Comparison of ENCODE assay signal across 27 cellular contexts in the genomic region with DNA sequence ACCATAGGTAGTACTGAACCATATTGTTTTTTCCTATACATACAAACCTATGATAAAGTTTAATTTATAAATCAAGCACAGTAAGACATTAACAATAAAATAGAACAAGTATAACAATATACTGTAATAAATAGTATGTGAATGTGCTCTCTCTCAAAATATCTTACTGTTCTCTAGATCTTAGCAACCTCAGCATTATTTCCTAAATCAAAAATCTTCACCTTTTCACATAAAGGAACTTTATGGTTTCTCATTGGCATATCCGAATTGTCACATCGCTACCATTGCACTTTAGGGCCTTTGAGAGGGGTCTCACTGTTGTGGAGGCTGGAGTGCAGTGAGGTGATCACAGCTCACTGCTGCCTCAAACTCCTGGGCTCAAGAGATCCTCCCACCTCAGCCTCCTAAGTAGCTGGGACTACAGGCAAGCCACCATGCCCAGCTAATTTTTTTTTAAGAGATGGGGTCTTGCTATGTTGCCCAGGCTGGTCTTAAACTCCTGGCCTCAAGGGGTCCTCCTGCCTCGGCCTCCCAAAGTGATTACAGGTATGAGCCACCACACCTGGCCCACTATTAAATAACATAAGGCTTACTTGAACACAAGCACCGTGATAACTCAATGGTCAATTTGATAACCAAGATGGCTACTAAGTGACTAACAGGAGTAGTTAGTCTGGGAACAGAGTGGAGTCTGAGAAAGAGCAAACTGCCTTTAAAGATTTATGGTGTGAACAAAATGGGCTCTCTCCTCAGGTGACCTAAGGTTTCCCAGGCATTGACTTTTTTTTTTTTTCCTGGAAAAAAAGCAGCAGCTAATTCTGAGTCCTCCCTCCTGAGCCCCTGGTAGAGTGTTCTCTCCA. TPM values are rescaled to one million over a fixed set of nuclear protein-coding genes. Genes with fewer than 3 reads are reported as not detected.
"Had no signal": no experiment of that assay in that cellular context is flagged by ENCODE, and none has a peak within 500 bp of the region (broad histone marks: within the 10 kb centered on the region; RNA-seq: fewer than 3 reads in every experiment).

No MANE protein-coding gene starts in this region.

- H3K4me1 ChIP-seq: parathyroid adenoma had no signal

- DNase-seq: activated CD4-positive, alpha-beta T cell treated with anti-CD3 and anti-CD28 coated beads, Interleukin-2, amount 10 ng/mL, durations not matched to agents 7 days and 5 days; activated CD4-positive, CD25-positive, alpha-beta regulatory T cell treated with anti-CD3 and anti-CD28 coated beads, Interleukin-2, amount 50 U/mL, for 72 hours; activated CD8-positive, alpha-beta T cell treated with anti-CD3 and anti-CD28 coated beads, Interleukin-2, amount 10 ng/mL, durations not matched to agents 7 days and 5 days; activated naive CD8-positive, alpha-beta T cell treated with anti-CD3 and anti-CD28 coated beads, Interleukin-2, amount 10 ng/mL, durations not matched to agents 7 days and 5 days; amygdala; hippocampal formation; left ventricle myocardium superior; mammary epithelial cell; naive thymus-derived CD8-positive, alpha-beta T cell; nucleus accumbens; right cardiac atrium; stimulated activated CD4-positive, alpha-beta T cell treated with anti-CD3 and anti-CD28 coated beads, Interleukin-12 subunit alpha, Interleukin-12 subunit beta, amount 100 ng/mL, for 4 hours; stimulated activated CD4-positive, alpha-beta T cell treated with anti-CD3 and anti-CD28 coated beads, Interleukin-4, amount 100 ng/mL, for 4 hours; stimulated activated naive CD8-positive, alpha-beta T cell treated with anti-CD3 and anti-CD28 coated beads, Interleukin-15, Interleukin-2, amounts not matched to agents 100 U/mL and 50 U/mL, for 24 hours; T-cell; thyroid gland had no signal

- H3K36me3 Mint-ChIP-seq: mesothelial cell of epicardium; naive thymus-derived CD8-positive, alpha-beta T cell; T-cell had no signal

- H3K36me3 ChIP-seq: esophagus muscularis mucosa, thyroid gland had no signal

- H3K27ac Mint-ChIP-seq: activated CD4-positive, alpha-beta T cell treated with anti-CD3 and anti-CD28 coated beads, Interleukin-2, amount 10 ng/mL, durations not matched to agents 7 days and 5 days; activated CD8-positive, alpha-beta T cell treated with anti-CD3 and anti-CD28 coated beads, Interleukin-2, amount 10 ng/mL, durations not matched to agents 7 days and 5 days; activated naive CD8-positive, alpha-beta T cell treated with anti-CD3 and anti-CD28 coated beads, Interleukin-2, amount 10 ng/mL, durations not matched to agents 7 days and 5 days; mesothelial cell of epicardium; T-cell; T-helper 2 cell treated with Interferon-gamma antibody and Interleukin-4, amounts not matched to agents 5 μg/mL and 100 μg/mL, for 36 hours had no signal

- H3K9me3 ChIP-seq: esophagus muscularis mucosa, thyroid gland had no signal

- H3K9me3 Mint-ChIP-seq: activated CD4-positive, alpha-beta T cell treated with anti-CD3 and anti-CD28 coated beads, Interleukin-2, amount 10 ng/mL, durations not matched to agents 7 days and 5 days; activated naive CD8-positive, alpha-beta T cell treated with anti-CD3 and anti-CD28 coated beads, Interleukin-2, amount 10 ng/mL, durations not matched to agents 7 days and 5 days; mesothelial cell of epicardium; naive thymus-derived CD8-positive, alpha-beta T cell; T-cell; T-helper 2 cell treated with Interferon-gamma antibody and Interleukin-4, amounts not matched to agents 5 μg/mL and 100 μg/mL, for 36 hours had no signal

- H3K27me3 ChIP-seq: esophagus muscularis mucosa, thyroid gland had no signal

- H3K4me3 ChIP-seq: coronary artery, esophagus muscularis mucosa, thyroid gland had no signal

- H3K4me3 Mint-ChIP-seq: activated CD8-positive, alpha-beta T cell treated with anti-CD3 and anti-CD28 coated beads, Interleukin-2, amount 10 ng/mL, durations not matched to agents 7 days and 5 days had no signal

- ATAC-seq: activated CD8-positive, alpha-beta T cell treated with anti-CD3 and anti-CD28 coated beads, Interleukin-2, amount 10 ng/mL, durations not matched to agents 7 days and 5 days; left ventricle myocardium superior; naive thymus-derived CD8-positive, alpha-beta T cell; right cardiac atrium; stimulated activated naive CD8-positive, alpha-beta T cell treated with anti-CD3 and anti-CD28 coated beads, Interleukin-15, Interleukin-2, amounts not matched to agents 100 U/mL and 50 U/mL, for 24 hours; T-cell had no signal

- H3K27ac ChIP-seq: coronary artery, esophagus muscularis mucosa, parathyroid adenoma, thyroid gland, VCaP had no signal

RNA-seq across cellular contexts. Expression of a gene that starts 48.9 kb away (rescaled TPM):
- total RNA-seq: activated CD4-positive, alpha-beta T cell treated with anti-CD3 and anti-CD28 coated beads, Interleukin-2, amount 10 ng/mL, durations not matched to agents 7 days and 5 days; activated CD8-positive, alpha-beta T cell treated with anti-CD3 and anti-CD28 coated beads, Interleukin-2, amount 10 ng/mL, durations not matched to agents 7 days and 5 days; activated naive CD8-positive, alpha-beta T cell treated with anti-CD3 and anti-CD28 coated beads, Interleukin-2, amount 10 ng/mL, durations not matched to agents 7 days and 5 days; bronchial epithelial cell; esophagus muscularis mucosa; frontal cortex; left ventricle myocardium superior; mammary epithelial cell; mesothelial cell of epicardium; naive thymus-derived CD8-positive, alpha-beta T cell; pulmonary artery endothelial cell; right cardiac atrium; skeletal muscle tissue; subcutaneous adipose tissue; T-cell; thyroid gland had no signal
